In the genomic region with DNA sequence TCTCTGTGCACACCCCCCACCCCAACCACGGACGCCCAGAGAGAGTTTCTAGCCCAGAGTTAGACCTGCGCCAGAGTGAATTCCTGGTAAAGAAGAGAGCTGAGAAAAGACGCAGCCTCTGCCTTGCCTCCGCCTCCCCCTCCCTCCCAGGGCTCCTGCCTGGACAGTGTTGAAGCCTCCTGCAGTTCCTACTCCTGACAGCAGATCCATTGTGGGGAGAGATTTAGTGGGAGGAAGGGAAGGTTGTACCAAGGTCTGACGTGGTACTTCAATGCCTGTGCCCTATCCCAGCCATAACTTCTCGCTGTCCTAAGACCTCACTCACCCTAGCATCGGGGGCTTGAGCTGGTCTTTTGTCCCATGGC, we compare ENCODE assay signal across 23 cellular contexts. TPM values are rescaled to one million over a fixed set of nuclear protein-coding genes. Genes with fewer than 3 reads are reported as not detected.
DNase-seq lines count a peak whose midpoint lies in the region; ATAC-seq and TF ChIP-seq lines count a peak whose summit lies in the region.
"Had no signal": no experiment of that assay in that cellular context is flagged by ENCODE, and none has a peak within 500 bp of the region (broad histone marks: within the 10 kb centered on the region; RNA-seq: fewer than 3 reads in every experiment).

No MANE protein-coding gene starts in this region.

- H3K9me3 ChIP-seq in neural progenitor cell (ENCODE audit: low read depth) (no peaks in the 10 kb centered on the region), left ventricle myocardium inferior (replicated peaks) (no peaks in the 10 kb centered on the region)
- H3K9me3 ChIP-seq: BLaER1 treated with 17β-estradiol and CSF1 and Interleukin-3, amounts not matched to agents 10 nM and 100 nM; heart right ventricle; psoas muscle had no signal

- ATAC-seq in WTC11 (peak; percentile 12; the same call in 1 of the 2 replicates), HG03108 (IDR thresholded peaks at IDR 0.05; ENCODE audit: unreplicated experiment) (no peak), HG03469 (IDR thresholded peaks at IDR 0.05; ENCODE audit: unreplicated experiment) (no peak)

- no peaks in the 10 kb centered on the region for H3K9me3 Mint-ChIP-seq in WTC11
- H3K9me3 Mint-ChIP-seq in neural progenitor cell, result peaks cover 2% of the 10 kb centered on the region
- H3K9me3 Mint-ChIP-seq: activated CD4-positive, alpha-beta T cell treated with anti-CD3 and anti-CD28 coated beads, Interleukin-2, amount 10 ng/mL, durations not matched to agents 24 days and 14 days had no signal

- no peak for TF ChIP-seq CTCF in WTC11 (IDR thresholded peaks at IDR 0.05)
- no peak for TF ChIP-seq CTCF in neural progenitor cell (IDR thresholded peaks at IDR 0.05)
- no peak for TF ChIP-seq CTCF in left ventricle myocardium inferior (IDR thresholded peaks at IDR 0.05; ENCODE audit: borderline replicate concordance)

- H3K4me2 ChIP-seq in neural progenitor cell, result no peak overlapping the region

- H3K27ac ChIP-seq in neural progenitor cell (no peak overlapping the region), left ventricle myocardium inferior (replicated peaks) (no peak overlapping the region)
- H3K27ac ChIP-seq: BLaER1 treated with 17β-estradiol and CSF1 and Interleukin-3, amounts not matched to agents 10 nM and 100 nM; heart right ventricle; psoas muscle had no signal

- POLR2A ChIA-PET in WTC11 (lab: Charles Lee), result interaction anchor here (1.1 to 1.6 kb wide), 3 partner anchors 18 to 33 kb away, joined by 3 to 4 read pairs (median 3); no protein-coding TSS in a partner anchor

- peaks cover 9% of the 10 kb centered on the region for H3F3A ChIP-seq in neural progenitor cell (ENCODE audit: low read depth)

- H3K79me2 ChIP-seq in neural progenitor cell (ENCODE audit: low read depth), result no peaks in the 10 kb centered on the region

- peaks cover 11% of the 10 kb centered on the region for H4K20me1 ChIP-seq in neural progenitor cell (ENCODE audit: low read depth)

- H3K4me1 Mint-ChIP-seq in WTC11 (peaks cover 31% of the 10 kb centered on the region), neural progenitor cell (peaks cover 8% of the 10 kb centered on the region)
- H3K4me1 Mint-ChIP-seq: activated CD4-positive, alpha-beta T cell treated with anti-CD3 and anti-CD28 coated beads, Interleukin-2, amount 10 ng/mL, durations not matched to agents 24 days and 14 days had no signal

- H3K4me3 Mint-ChIP-seq in WTC11 (peak overlapping the region; percentile 57), neural progenitor cell (peak overlapping the region; percentile 73)
- H3K4me3 Mint-ChIP-seq: activated CD4-positive, alpha-beta T cell treated with anti-CD3 and anti-CD28 coated beads, Interleukin-2, amount 10 ng/mL, durations not matched to agents 24 days and 14 days; naive thymus-derived CD8-positive, alpha-beta T cell had no signal

- H3K36me3 Mint-ChIP-seq in WTC11 (no peaks in the 10 kb centered on the region), neural progenitor cell (no peaks in the 10 kb centered on the region)

- no peak overlapping the region for H3K4me3 ChIP-seq in H7 (ENCODE audit: insufficient read depth, low read depth, low read length)
- no peak overlapping the region for H3K4me3 ChIP-seq in neural progenitor cell
- H3K4me3 ChIP-seq in left ventricle myocardium inferior, result no peak overlapping the region
- H3K4me3 ChIP-seq: heart right ventricle, psoas muscle had no signal

- peaks cover 4% of the 10 kb centered on the region for H3K4me1 ChIP-seq in neural progenitor cell
- peaks cover 5% of the 10 kb centered on the region for H3K4me1 ChIP-seq in left ventricle myocardium inferior
- H3K4me1 ChIP-seq: psoas muscle had no signal

- CTCF ChIA-PET in WTC11 (lab: Charles Lee), result interaction anchor here (0.5 to 7.0 kb wide), 14 partner anchors 15 to 88 kb away, joined by 3 to 67 read pairs (median 6); no protein-coding TSS in a partner anchor

- H3K36me3 ChIP-seq in H7 (replicated peaks; ENCODE audit: control insufficient read depth, insufficient read depth, low read length), result no peaks in the 10 kb centered on the region
- no peaks in the 10 kb centered on the region for H3K36me3 ChIP-seq in neural progenitor cell
- no peaks in the 10 kb centered on the region for H3K36me3 ChIP-seq in left ventricle myocardium inferior
- H3K36me3 ChIP-seq: BLaER1 treated with 17β-estradiol and CSF1 and Interleukin-3, amounts not matched to agents 10 nM and 100 nM; heart right ventricle had no signal

- H3K27me3 Mint-ChIP-seq in WTC11 (ENCODE audit: low read depth), result peaks cover 24% of the 10 kb centered on the region
- peaks cover 32% of the 10 kb centered on the region for H3K27me3 Mint-ChIP-seq in neural progenitor cell (ENCODE audit: insufficient read depth, low read depth)

- no peak overlapping the region for H3K9ac ChIP-seq in neural progenitor cell
- H3K9ac ChIP-seq: BLaER1 treated with 17β-estradiol and CSF1 and Interleukin-3, amounts not matched to agents 10 nM and 100 nM had no signal

- no peak overlapping the region for H3K27ac Mint-ChIP-seq in WTC11
- no peak overlapping the region for H3K27ac Mint-ChIP-seq in neural progenitor cell
- H3K27ac Mint-ChIP-seq: activated CD4-positive, alpha-beta T cell treated with anti-CD3 and anti-CD28 coated beads, Interleukin-2, amount 10 ng/mL, durations not matched to agents 24 days and 14 days; naive thymus-derived CD8-positive, alpha-beta T cell had no signal

- DNase-seq in NCI-H1092 treated with DMSO at 0.1 percent for 48 hours (lab: John Stamatoyannopoulos, UW), result peak; percentile 7
- no peak for DNase-seq in NCI-H1092 (lab: John Stamatoyannopoulos, UW)
- DNase-seq in H7, result peak; percentile 71
- DNase-seq in WTC11 (ENCODE audit: low spot score), result no peak
- peak; percentile 39 for DNase-seq in neural progenitor cell (ENCODE audit: low spot score)
- no peak for DNase-seq in left ventricle myocardium inferior
- DNase-seq: activated CD4-positive, alpha-beta T cell treated with anti-CD3 and anti-CD28 coated beads, Interleukin-2, amount 10 ng/mL, durations not matched to agents 24 days and 14 days; activated CD8-positive, alpha-beta memory T cell treated with anti-CD3 and anti-CD28 coated beads, Interleukin-2, amount 50 U/mL, for 48 hours; activated gamma-delta T cell; amniotic stem cell; central memory CD4-positive, alpha-beta T cell; DMS153; effector CD8-positive, alpha-beta T cell; heart right ventricle; islet precursor cell; mammary epithelial cell; naive thymus-derived CD8-positive, alpha-beta T cell; NCI-H1930; NCI-H774; psoas muscle had no signal

- intact Hi-C loops in left ventricle myocardium inferior (cut with micrococcal nuclease), result no loop called here

- no peak overlapping the region for H2AFZ ChIP-seq in neural progenitor cell (replicated peaks)

- H3K27me3 ChIP-seq in H7 (ENCODE audit: control insufficient read depth, insufficient read depth, low read length) (peaks cover 4% of the 10 kb centered on the region; the same call in 1 of the 2 replicates), neural progenitor cell (peaks cover 11% of the 10 kb centered on the region), left ventricle myocardium inferior (ENCODE audit: low read depth) (peaks cover 88% of the 10 kb centered on the region)

TF ChIP-seq in WTC11, 78 proteins besides CTCF, POLR2A, EP300 and RAD21 (continues in another document):
- TF ChIP-seq AFF4 (CRISPR knock-in tag; IDR thresholded peaks at IDR 0.05; ENCODE audit: borderline replicate concordance) (no peak), TCF7 (CRISPR knock-in tag; IDR thresholded peaks at IDR 0.05; ENCODE audit: low read depth) (no peak), E2F4 (CRISPR knock-in tag; IDR thresholded peaks at IDR 0.05; ENCODE audit: borderline replicate concordance, low read depth) (0 out of 2 replicates have a peak, but pooled peaks have one; percentile 5), MAX (CRISPR knock-in tag; IDR thresholded peaks at IDR 0.05) (no peak)

RNA-seq across cellular contexts. Expression of gene SRRM3, which starts 1.0 kb away (rescaled TPM):
- 7.0 and 7.6 TPM in 2 replicates for total RNA-seq in H7 (2014; rRNA removed; shearing (Covaris generic))
- 17.7 to 24.6 TPM (median 20.7 TPM) in 3 replicates for total RNA-seq in WTC11 (2021)
- total RNA-seq in neural progenitor cell (ENCODE audit: low replicate concordance), result 2.2 and 4.6 TPM in 2 replicates
- 6.1 TPM for total RNA-seq in left ventricle myocardium inferior
- total RNA-seq: naive thymus-derived CD8-positive, alpha-beta T cell had no signal

Comparison
In these comparisons a context has a peak if more than half of its experiments do, and no peak if none do; other contexts are left out.
1. DNase-seq: peak in NCI-H1092 treated with DMSO at 0.1 percent for 48 hours (single experiment), H7 (single experiment) and neural progenitor cell (single experiment); none in NCI-H1092 (single experiment), WTC11 (single experiment) and left ventricle myocardium inferior (single experiment).